Comparison of ENCODE assay signal across 24 cellular contexts in genomic region chr17:3533752-3534151, GRCh38. TPM values are rescaled to one million over a fixed set of nuclear protein-coding genes. Genes with fewer than 3 reads are reported as not detected.
DNase-seq lines count a peak whose midpoint lies in the region; ATAC-seq and TF ChIP-seq lines count a peak whose summit lies in the region.
"Had no signal": no experiment of that assay in that cellular context is flagged by ENCODE, and none has a peak within 500 bp of the region (broad histone marks: within the 10 kb centered on the region; RNA-seq: fewer than 3 reads in every experiment).

No MANE protein-coding gene starts in this region.

- no peak for DNase-seq in T-helper 2 cell treated with Interferon-gamma antibody and Interleukin-4, amounts not matched to agents 5 μg/mL and 100 μg/mL, for 36 hours (ENCODE audit: low spot score)
- DNase-seq in T-helper 2 cell = no peak
- DNase-seq in memory B cell (ENCODE audit: low spot score in 2 of 2) = no peak
- DNase-seq in neuronal stem cell (ENCODE audit: low spot score) = no peak
- DNase-seq in aorta = peak; percentile 20 to 49
- no peak for DNase-seq in coronary artery (ENCODE audit: low spot score)
- no peak for DNase-seq in PC-9
- DNase-seq: ACHN; Caco-2; CD4-positive, alpha-beta memory T cell; DND-41; GOT3; Karpas-422; MV-4-11; NCI-H2081 treated with DMSO at 0.1 percent for 48 hours; NCI-H446; NCI-H526; RPMI8226; SHP77 had no signal

- H3K23ac ChIP-seq in neuronal stem cell (ENCODE audit: low read depth, low read length, poor library complexity) = no peak overlapping the region

- H3K14ac ChIP-seq in neuronal stem cell (ENCODE audit: low read length) = peak overlapping the region; percentile 11

- CTCF ChIA-PET in PC-9 (lab: Charles Lee) = no interaction called here

- H2AFZ ChIP-seq in neuronal stem cell (ENCODE audit: low read length) (no peak overlapping the region), PC-9 (no peak overlapping the region)

- H3K4me1 ChIP-seq in neuronal stem cell (ENCODE audit: control insufficient read depth in 2 of 2, insufficient read depth in 1 of 2, low read depth in 1 of 2, low read length in 2 of 2) (peaks cover 15 to 40% of the 10 kb centered on the region in 2 donors), aorta (ENCODE audit: control insufficient read depth in 1 of 2, insufficient read depth in 2 of 2, low read length in 2 of 2) (no peaks in the 10 kb centered on the region), PC-9 (replicated peaks; ENCODE audit: insufficient read depth) (peaks cover 6% of the 10 kb centered on the region; the same call in 1 of the 2 replicates)

- H3K27ac ChIP-seq in neuronal stem cell (replicated peaks; ENCODE audit: low read length) (no peak overlapping the region), aorta (ENCODE audit: low read depth in 1 of 2, low read length in 2 of 2) (no peak overlapping the region), coronary artery (no peak overlapping the region), PC-9 (no peak overlapping the region)
- H3K27ac ChIP-seq: 22Rv1; BLaER1 treated with 17β-estradiol and CSF1 and Interleukin-3, amounts not matched to agents 10 nM and 100 nM had no signal

- no peaks in the 10 kb centered on the region for H3K79me2 ChIP-seq in PC-9 (ENCODE audit: low read depth)

- ATAC-seq in memory B cell (ENCODE audit: low read depth) = no peak
- no peak for ATAC-seq in aorta (ENCODE audit: low FRiP score)
- ATAC-seq in HG03460 (IDR thresholded peaks at IDR 0.05; ENCODE audit: unreplicated experiment) = no peak
- ATAC-seq: GM12878 had no signal

- H4K8ac ChIP-seq in neuronal stem cell (ENCODE audit: low read depth, low read length) = no peak overlapping the region

- peaks cover 5% of the 10 kb centered on the region for H3K27me3 Mint-ChIP-seq in T-helper 2 cell treated with Interferon-gamma antibody and Interleukin-4, amounts not matched to agents 5 μg/mL and 100 μg/mL, for 36 hours (ENCODE audit: low read depth)
- peaks cover 3% of the 10 kb centered on the region for H3K27me3 Mint-ChIP-seq in memory B cell

- peaks cover 4% of the 10 kb centered on the region for H3K4me1 Mint-ChIP-seq in T-helper 2 cell treated with Interferon-gamma antibody and Interleukin-4, amounts not matched to agents 5 μg/mL and 100 μg/mL, for 36 hours (ENCODE audit: low read depth)
- H3K4me1 Mint-ChIP-seq in memory B cell = peaks cover 4% of the 10 kb centered on the region

- no peak overlapping the region for H2BK12ac ChIP-seq in neuronal stem cell (ENCODE audit: low read length)

- no peak overlapping the region for H4K91ac ChIP-seq in neuronal stem cell (ENCODE audit: low read depth, low read length, poor library complexity)

- BruUV-seq in PC-9 (replicated peaks; lab: Mats Ljungman, UMichigan) = no TSS peak

- no peak overlapping the region for H3K4ac ChIP-seq in neuronal stem cell (ENCODE audit: low read length)

- H3K9me2 ChIP-seq in PC-9 (ENCODE audit: insufficient read depth) = no peaks in the 10 kb centered on the region

- peak overlapping the region; percentile 28 for H2AK5ac ChIP-seq in neuronal stem cell (ENCODE audit: low read depth, low read length)

- WGBS in neuronal stem cell (ENCODE audit: extremely low coverage in 2 of 2, insufficient read length in 2 of 2, insufficient replicate concordance in 1 of 2), 2 donors = no CpG with 5 or more reads among the region's 5 CpGs
- WGBS in aorta, 2 donors = 93 to 95% methylated on average over 5 of the region's 5 CpGs

- H3K18ac ChIP-seq in neuronal stem cell (ENCODE audit: low read length) = peak overlapping the region; percentile 24

- no peaks in the 10 kb centered on the region for H3F3A ChIP-seq in PC-9 (ENCODE audit: insufficient read depth, low read depth)

- H2BK120ac ChIP-seq in neuronal stem cell (ENCODE audit: low read depth, low read length) = no peak overlapping the region

- intact Hi-C loops in aorta (cut with DNase I) = no loop called here
- intact Hi-C loops in PC-9 (cut with micrococcal nuclease; ENCODE audit: unreplicated experiment) = no loop called here

- H2BK5ac ChIP-seq in neuronal stem cell (ENCODE audit: low read length) = no peak overlapping the region

- H3K9me3 ChIP-seq in neuronal stem cell (replicated peaks in 1 of 2; ENCODE audit: control insufficient read depth in 2 of 2, insufficient read depth in 1 of 2, low read depth in 1 of 2, low read length in 2 of 2) = no peaks in the 10 kb centered on the region
- H3K9me3 ChIP-seq in aorta (ENCODE audit: control insufficient read depth, low read length) = no peaks in the 10 kb centered on the region
- no peaks in the 10 kb centered on the region for H3K9me3 ChIP-seq in PC-9 (ENCODE audit: insufficient read depth, low read depth)
- H3K9me3 ChIP-seq: Caco-2 had no signal

- H3K4me3 ChIP-seq in neuronal stem cell (ENCODE audit: low read length in 2 of 2) = no peak overlapping the region
- no peak overlapping the region for H3K4me3 ChIP-seq in aorta (ENCODE audit: low read length in 2 of 2)
- H3K4me3 ChIP-seq in coronary artery = no peak overlapping the region
- H3K4me3 ChIP-seq in PC-9 = no peak overlapping the region
- H3K4me3 ChIP-seq: BLaER1 treated with 17β-estradiol and CSF1 and Interleukin-3, amounts not matched to agents 10 nM and 100 nM; GM12878 had no signal

- TF ChIP-seq CTCF in coronary artery (IDR thresholded peaks at IDR 0.05) (no peak), PC-9 (conservative IDR thresholded peaks at IDR 0.05) (no peak)

- H2BK15ac ChIP-seq in neuronal stem cell (ENCODE audit: low read length) = no peak overlapping the region

- H3K9me3 Mint-ChIP-seq in T-helper 2 cell treated with Interferon-gamma antibody and Interleukin-4, amounts not matched to agents 5 μg/mL and 100 μg/mL, for 36 hours = no peaks in the 10 kb centered on the region
- no peaks in the 10 kb centered on the region for H3K9me3 Mint-ChIP-seq in memory B cell
- H3K9me3 Mint-ChIP-seq: CD4-positive, alpha-beta memory T cell had no signal

- H3K4me3 Mint-ChIP-seq in T-helper 2 cell treated with Interferon-gamma antibody and Interleukin-4, amounts not matched to agents 5 μg/mL and 100 μg/mL, for 36 hours = peak overlapping the region; percentile 2
- no peak overlapping the region for H3K4me3 Mint-ChIP-seq in memory B cell

- no peaks in the 10 kb centered on the region for H3K36me3 ChIP-seq in neuronal stem cell (replicated peaks in 1 of 2; ENCODE audit: control insufficient read depth in 2 of 2, insufficient read depth in 2 of 2, low read length in 2 of 2)
- no peaks in the 10 kb centered on the region for H3K36me3 ChIP-seq in aorta (ENCODE audit: control insufficient read depth in 1 of 2, insufficient read depth in 2 of 2, low read length in 1 of 2)
- no peaks in the 10 kb centered on the region for H3K36me3 ChIP-seq in PC-9 (ENCODE audit: low read depth)
- H3K36me3 ChIP-seq: BLaER1 treated with 17β-estradiol and CSF1 and Interleukin-3, amounts not matched to agents 10 nM and 100 nM had no signal

- H3K4me2 ChIP-seq in neuronal stem cell (ENCODE audit: insufficient read depth, low read length, poor library complexity, severe bottlenecking) (no peak overlapping the region), PC-9 (no peak overlapping the region)
- H3K4me2 ChIP-seq: BLaER1 treated with 17β-estradiol and CSF1 and Interleukin-3, amounts not matched to agents 10 nM and 100 nM had no signal

- H3K27ac Mint-ChIP-seq in T-helper 2 cell treated with Interferon-gamma antibody and Interleukin-4, amounts not matched to agents 5 μg/mL and 100 μg/mL, for 36 hours = no peak overlapping the region
- H3K27ac Mint-ChIP-seq in memory B cell = peak overlapping the region; percentile 10

- no peaks in the 10 kb centered on the region for H3K79me1 ChIP-seq in neuronal stem cell (ENCODE audit: low read depth, low read length)

- no peaks in the 10 kb centered on the region for H3K27me3 ChIP-seq in neuronal stem cell (ENCODE audit: control insufficient read depth in 3 of 3, insufficient read depth in 3 of 3, low read depth in 1 of 3, low read length in 3 of 3)
- no peaks in the 10 kb centered on the region for H3K27me3 ChIP-seq in aorta (ENCODE audit: control insufficient read depth in 1 of 2, insufficient read depth in 2 of 2, low read length in 1 of 2)
- H3K27me3 ChIP-seq in PC-9 (ENCODE audit: insufficient read depth, low read depth) = no peaks in the 10 kb centered on the region
- H3K27me3 ChIP-seq: BLaER1 treated with 17β-estradiol and CSF1 and Interleukin-3, amounts not matched to agents 10 nM and 100 nM had no signal

- no peaks in the 10 kb centered on the region for H3K36me3 Mint-ChIP-seq in T-helper 2 cell treated with Interferon-gamma antibody and Interleukin-4, amounts not matched to agents 5 μg/mL and 100 μg/mL, for 36 hours (ENCODE audit: low read depth)
- H3K36me3 Mint-ChIP-seq in memory B cell = peaks cover 2% of the 10 kb centered on the region
- H3K36me3 Mint-ChIP-seq: CD4-positive, alpha-beta memory T cell had no signal

- POLR2A ChIA-PET in PC-9 (lab: Charles Lee; ENCODE audit: unreplicated experiment) = no interaction called here

- no peak overlapping the region for H3K9ac ChIP-seq in neuronal stem cell (ENCODE audit: low read depth, low read length, poor library complexity)
- H3K9ac ChIP-seq: BLaER1 treated with 17β-estradiol and CSF1 and Interleukin-3, amounts not matched to agents 10 nM and 100 nM had no signal

- H4K20me1 ChIP-seq in PC-9 (ENCODE audit: insufficient read depth) = no peaks in the 10 kb centered on the region
- H4K20me1 ChIP-seq: BLaER1 treated with 17β-estradiol and CSF1 and Interleukin-3, amounts not matched to agents 10 nM and 100 nM had no signal

RNA-seq across cellular contexts. Expression of gene TRPV3, which starts 23.9 kb away (rescaled TPM):
- 2.0 TPM for polyA plus RNA-seq in neuronal stem cell (2013, experiment 1 of 2)
- 2.4 TPM for polyA plus RNA-seq in neuronal stem cell (2013, experiment 2 of 2)
- total RNA-seq in aorta (1 to 10 TPM in 1 of 2 donors, under 1 TPM in 1; 0.49 to 2.0 TPM), PC-9 (2021) (1.5 and 1.9 TPM in 2 replicates)
- under 1 TPM in 1 of 2 donors, not detected in 1; 0.75 TPM for polyA plus RNA-seq in aorta
- polyA plus RNA-seq: CD4-positive, alpha-beta memory T cell had no signal

RNA-seq across cellular contexts. Expression of gene ASPA, which starts 58.0 kb away (rescaled TPM):
- not detected for polyA plus RNA-seq in neuronal stem cell (2013, experiment 1 of 2)
- not detected for polyA plus RNA-seq in neuronal stem cell (2013, experiment 2 of 2)
- total RNA-seq in aorta (1 to 10 TPM; 3.2 to 6.6 TPM), PC-9 (2021) (not detected in 2 replicates)
- 1 to 10 TPM in 1 of 2 donors, under 1 TPM in 1; 0.10 to 4.5 TPM for polyA plus RNA-seq in aorta
- total RNA-seq: CD4-positive, alpha-beta memory T cell; GM12878; M059J had no signal
- polyA plus RNA-seq: CD4-positive, alpha-beta memory T cell had no signal

Comparison
In these comparisons a context has a peak if more than half of its experiments do, and no peak if none do; other contexts are left out.
1. DNase-seq: peak in aorta (2 of 2); none in T-helper 2 cell treated with Interferon-gamma antibody and Interleukin-4, amounts not matched to agents 5 μg/mL and 100 μg/mL, for 36 hours (single experiment), T-helper 2 cell (0 of 5), memory B cell (0 of 2), neuronal stem cell (single experiment), coronary artery (single experiment) and PC-9 (0 of 2).